24 cellular contexts compared by ENCODE assay signal in the genomic region with DNA sequence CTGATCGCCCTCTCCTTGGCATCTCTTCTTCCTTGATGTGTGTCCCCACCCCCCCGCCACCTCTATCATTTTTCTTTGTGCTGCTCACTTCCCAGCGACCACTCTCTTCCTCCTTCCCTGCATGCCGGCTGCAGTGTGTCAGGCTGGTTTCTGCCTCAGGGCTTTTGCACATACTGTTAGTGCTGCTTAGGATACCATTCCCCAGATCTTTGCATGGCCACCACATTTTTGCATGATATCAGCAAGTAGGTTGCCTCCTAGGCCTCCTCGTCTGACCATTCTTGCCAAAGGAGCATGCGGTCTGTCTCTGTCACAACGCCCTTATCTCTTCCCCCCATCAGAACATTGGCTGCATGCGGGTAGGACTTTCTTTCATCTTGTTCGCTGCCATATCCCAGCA. TPM values are rescaled to one million over a fixed set of nuclear protein-coding genes. Genes with fewer than 3 reads are reported as not detected.
"Had no signal": no experiment of that assay in that cellular context is flagged by ENCODE, and none has a peak within 500 bp of the region (broad histone marks: within the 10 kb centered on the region; RNA-seq: fewer than 3 reads in every experiment).

No MANE protein-coding gene starts in this region.

- H3K9me3 Mint-ChIP-seq: activated naive CD4-positive, alpha-beta T cell treated with anti-CD3 and anti-CD28 coated beads, Interleukin-2, amount 50 U/mL, for 72 hours; activated T-cell treated with anti-CD3 and anti-CD28 coated beads, Interleukin-2, amount 50 U/mL, for 24 hours; activated T-helper 17 cell treated with anti-CD3 and anti-CD28 coated beads, Interleukin-2, amount 50 U/mL, for 72 hours; effector memory CD8-positive, alpha-beta T cell; naive thymus-derived CD4-positive, alpha-beta T cell; WTC11 had no signal

- H3K27ac Mint-ChIP-seq: activated naive CD4-positive, alpha-beta T cell treated with anti-CD3 and anti-CD28 coated beads, Interleukin-2, amount 50 U/mL, for 72 hours; activated T-cell treated with anti-CD3 and anti-CD28 coated beads, Interleukin-2, amount 50 U/mL, for 24 hours; activated T-helper 17 cell treated with anti-CD3 and anti-CD28 coated beads, Interleukin-2, amount 50 U/mL, for 72 hours; effector memory CD8-positive, alpha-beta T cell; WTC11 had no signal

- FAIRE-seq: islet of Langerhans had no signal

- H3K4me3 Mint-ChIP-seq: activated T-cell treated with anti-CD3 and anti-CD28 coated beads, Interleukin-2, amount 50 U/mL, for 24 hours; activated T-helper 17 cell treated with anti-CD3 and anti-CD28 coated beads, Interleukin-2, amount 50 U/mL, for 72 hours; effector memory CD8-positive, alpha-beta T cell; naive thymus-derived CD4-positive, alpha-beta T cell; WTC11 had no signal

- H3K27me3 ChIP-seq: ascending aorta, brain microvascular endothelial cell, colonic mucosa, dorsolateral prefrontal cortex, gastrocnemius medialis, upper lobe of right lung had no signal

- H3K4me1 Mint-ChIP-seq: activated T-helper 17 cell treated with anti-CD3 and anti-CD28 coated beads, Interleukin-2, amount 50 U/mL, for 72 hours; naive thymus-derived CD4-positive, alpha-beta T cell had no signal

- H3K36me3 Mint-ChIP-seq: activated naive CD4-positive, alpha-beta T cell treated with anti-CD3 and anti-CD28 coated beads, Interleukin-2, amount 50 U/mL, for 72 hours; naive thymus-derived CD4-positive, alpha-beta T cell; WTC11 had no signal

- H3K27ac ChIP-seq: brain microvascular endothelial cell, colonic mucosa, dorsolateral prefrontal cortex, esophagus squamous epithelium, gastrocnemius medialis, lower lobe of right lung, prostate gland, thoracic aorta, upper lobe of right lung had no signal

- DNase-seq: activated CD8-positive, alpha-beta memory T cell treated with anti-CD3 and anti-CD28 coated beads for 24 hours; activated CD8-positive, alpha-beta memory T cell treated with anti-CD3 and anti-CD28 coated beads, Interleukin-2, amount 50 U/mL, for 4 hours; activated T-cell treated with anti-CD3 and anti-CD28 coated beads, Interleukin-2, amount 50 U/mL, for 24 hours; brain microvascular endothelial cell; caudate nucleus; colonic mucosa; dorsolateral prefrontal cortex; effector memory CD8-positive, alpha-beta T cell; esophagus squamous epithelium; gastrocnemius medialis; left colon; lower lobe of right lung; naive thymus-derived CD4-positive, alpha-beta T cell; stimulated activated CD4-positive, alpha-beta T cell treated with anti-CD3 and anti-CD28 coated beads, Interleukin-2, amount 100 ng/mL, for 48 hours; stimulated activated naive CD4-positive, alpha-beta T cell treated with Interleukin-2 at 50 U/mL for 16 hours; upper lobe of right lung had no signal

- H3K36me3 ChIP-seq: ascending aorta, brain microvascular endothelial cell, colonic mucosa, esophagus squamous epithelium, gastrocnemius medialis, lower lobe of right lung, prostate gland, thoracic aorta, upper lobe of right lung had no signal

- ATAC-seq: activated naive CD4-positive, alpha-beta T cell treated with anti-CD3 and anti-CD28 coated beads, Interleukin-2, amount 50 U/mL, for 72 hours; activated T-helper 17 cell treated with anti-CD3 and anti-CD28 coated beads, Interleukin-2, amount 50 U/mL, for 72 hours; effector memory CD8-positive, alpha-beta T cell; gastrocnemius medialis; left colon; lower lobe of right lung; naive thymus-derived CD4-positive, alpha-beta T cell; upper lobe of right lung; WTC11 had no signal

- H3K9me3 ChIP-seq: ascending aorta, colonic mucosa, esophagus squamous epithelium, gastrocnemius medialis, lower lobe of right lung, prostate gland, thoracic aorta, upper lobe of right lung had no signal

- H3K4me3 ChIP-seq: ascending aorta, colonic mucosa, dorsolateral prefrontal cortex, esophagus squamous epithelium, gastrocnemius medialis, lower lobe of right lung, prostate gland, thoracic aorta, upper lobe of right lung had no signal

RNA-seq across cellular contexts. Expression of a gene that starts 12.5 kb away (rescaled TPM):
- total RNA-seq: activated naive CD4-positive, alpha-beta T cell treated with anti-CD3 and anti-CD28 coated beads, Interleukin-2, amount 50 U/mL, for 72 hours; T-helper 2 cell treated with Interferon-gamma antibody and Interleukin-4, amounts not matched to agents 100 ng/mL and 5 ng/mL, for 36 hours had no signal
- polyA plus RNA-seq: naive thymus-derived CD4-positive, alpha-beta T cell had no signal
